8 cellular contexts compared by ENCODE assay signal in genomic region chr5:74684900-74685851, GRCh38. TPM values are rescaled to one million over a fixed set of nuclear protein-coding genes. Genes with fewer than 3 reads are reported as not detected.
DNase-seq lines count a peak whose midpoint lies in the region; ATAC-seq and TF ChIP-seq lines count a peak whose summit lies in the region.

Gene HEXB (plus strand): TSS chr5:74685233. CDS start chr5:74685261, 28 bp downstream.

- WGBS in esophagus, 2 donors: 3 to 4% methylated on average over 64 to 78 of the region's 78 CpGs

- H4K20me1 ChIP-seq in PC-9 (ENCODE audit: insufficient read depth): no peaks in the 10 kb centered on the region

- H3K79me2 ChIP-seq in PC-9 (ENCODE audit: low read depth): peaks cover 22% of the 10 kb centered on the region

- ATAC-seq in GM19452 (IDR thresholded peaks at IDR 0.05; ENCODE audit: unreplicated experiment): peak; percentile 76

- peaks cover 2% of the 10 kb centered on the region; the same call in 1 of the 2 replicates for H3F3A ChIP-seq in PC-9 (ENCODE audit: insufficient read depth, low read depth)

- no peaks in the 10 kb centered on the region for H3K9me2 ChIP-seq in PC-9 (ENCODE audit: insufficient read depth)

- H3K4me1 Mint-ChIP-seq in Calu3 (ENCODE audit: low read depth, unreplicated experiment): peaks cover 27% of the 10 kb centered on the region
- H3K4me1 Mint-ChIP-seq in activated T-cell treated with anti-CD3 and anti-CD28 coated beads, Interleukin-2, amount 50 U/mL, for 24 hours (ENCODE audit: low read depth): peaks cover 25% of the 10 kb centered on the region

- H3K4me2 ChIP-seq in PC-9: peak within 1 kb of the TSS; percentile 88

- TF ChIP-seq CTCF in Calu3 (IDR thresholded peaks at IDR 0.05; ENCODE audit: unreplicated experiment): no peak
- no peak for TF ChIP-seq CTCF in PC-9 (conservative IDR thresholded peaks at IDR 0.05)

- no TSS peak for BruUV-seq in Calu3 (replicated peaks; lab: Mats Ljungman, UMichigan)
- no TSS peak for BruUV-seq in PC-9 (replicated peaks; lab: Mats Ljungman, UMichigan)

- peak within 1 kb of the TSS; percentile 79 for H3K4me3 Mint-ChIP-seq in Calu3 (ENCODE audit: low read depth, unreplicated experiment)
- peak within 1 kb of the TSS; percentile 78 for H3K4me3 Mint-ChIP-seq in activated T-cell treated with anti-CD3 and anti-CD28 coated beads, Interleukin-2, amount 50 U/mL, for 24 hours

- H2AFZ ChIP-seq in PC-9: peak within 1 kb of the TSS; percentile 99

- H3K9ac ChIP-seq in mucosa of stomach (ENCODE audit: low read length): peak within 1 kb of the TSS; percentile 83

- intact Hi-C loops in Calu3 (cut with micrococcal nuclease; ENCODE audit: unreplicated experiment): no loop called here
- intact Hi-C loops in PC-9 (cut with micrococcal nuclease; ENCODE audit: unreplicated experiment): no loop called here

- peak; percentile 97 for DNase-seq in Calu3
- peak; percentile 87 for DNase-seq in HK-2 (ENCODE audit: unreplicated experiment)
- DNase-seq in PC-9: peak; percentile 78 to 91
- DNase-seq in activated T-cell treated with anti-CD3 and anti-CD28 coated beads, Interleukin-2, amount 50 U/mL, for 24 hours: peak; percentile 90
- DNase-seq in stimulated activated CD8-positive, alpha-beta memory T cell treated with anti-CD3 and anti-CD28 coated beads, Interleukin-4, amount 100 ng/mL, for 48 hours: peak; percentile 90

- H3K9me3 ChIP-seq in PC-9 (ENCODE audit: insufficient read depth, low read depth) (no peaks in the 10 kb centered on the region), esophagus (ENCODE audit: control insufficient read depth in 2 of 2, insufficient read depth in 1 of 2, low read depth in 1 of 2, low read length in 1 of 2) (no peaks in the 10 kb centered on the region), mucosa of stomach (ENCODE audit: control insufficient read depth, low read length) (no peaks in the 10 kb centered on the region)

- peaks cover 9% of the 10 kb centered on the region; the same call in 1 of the 2 replicates for H3K36me3 ChIP-seq in PC-9 (ENCODE audit: low read depth)
- no peaks in the 10 kb centered on the region for H3K36me3 ChIP-seq in esophagus (ENCODE audit: control insufficient read depth in 2 of 2, insufficient read depth in 2 of 2, low read length in 1 of 2)
- no peaks in the 10 kb centered on the region for H3K36me3 ChIP-seq in mucosa of stomach (ENCODE audit: control insufficient read depth, insufficient read depth, low read length)

- POLR2A ChIA-PET in PC-9 (lab: Charles Lee; ENCODE audit: unreplicated experiment): interaction anchor here (0.5 to 0.8 kb wide), 4 partner anchors 82 to 636 kb away, joined by 3 to 9 read pairs (median 4); partner anchors contain the start of genes GFM2 and NSA2

- H3K4me1 ChIP-seq in PC-9 (replicated peaks; ENCODE audit: insufficient read depth) (peaks cover 19% of the 10 kb centered on the region), esophagus (ENCODE audit: control insufficient read depth in 2 of 2, insufficient read depth in 2 of 2, low read length in 1 of 2) (peaks cover 0 to 7% of the 10 kb centered on the region in 2 donors), mucosa of stomach (ENCODE audit: control insufficient read depth, insufficient read depth, low read length) (peaks cover 16% of the 10 kb centered on the region)

- peak within 1 kb of the TSS; percentile 56 for H3K27ac Mint-ChIP-seq in Calu3 (ENCODE audit: unreplicated experiment)
- H3K27ac Mint-ChIP-seq in activated T-cell treated with anti-CD3 and anti-CD28 coated beads, Interleukin-2, amount 50 U/mL, for 24 hours: peak within 1 kb of the TSS; percentile 82

- peak within 1 kb of the TSS; percentile 52; the same call in 1 of the 2 replicates for H3K27ac ChIP-seq in PC-9
- H3K27ac ChIP-seq in esophagus (ENCODE audit: low read depth in 2 of 2, low read length in 1 of 2): peak within 1 kb of the TSS; percentile 63 to 72

- CTCF ChIA-PET in Calu3 (lab: Charles Lee): interaction anchor here (0.5 to 1.3 kb wide), 7 partner anchors 15 to 718 kb away, joined by 3 to 5 read pairs (median 4); no protein-coding TSS in a partner anchor
- CTCF ChIA-PET in PC-9 (lab: Charles Lee): interaction anchor here (1.1 kb wide), 1 partner anchor 783 kb away, joined by 3 read pairs; no protein-coding TSS in a partner anchor

- H3K27me3 Mint-ChIP-seq in Calu3 (ENCODE audit: unreplicated experiment): no peaks in the 10 kb centered on the region
- H3K27me3 Mint-ChIP-seq in activated T-cell treated with anti-CD3 and anti-CD28 coated beads, Interleukin-2, amount 50 U/mL, for 24 hours: no peaks in the 10 kb centered on the region

- no peaks in the 10 kb centered on the region for H3K9me3 Mint-ChIP-seq in Calu3 (ENCODE audit: low read depth, unreplicated experiment)
- no peaks in the 10 kb centered on the region for H3K9me3 Mint-ChIP-seq in activated T-cell treated with anti-CD3 and anti-CD28 coated beads, Interleukin-2, amount 50 U/mL, for 24 hours

- no peaks in the 10 kb centered on the region for H3K27me3 ChIP-seq in PC-9 (ENCODE audit: insufficient read depth, low read depth)
- no peaks in the 10 kb centered on the region for H3K27me3 ChIP-seq in esophagus (ENCODE audit: control insufficient read depth in 1 of 2, insufficient read depth in 2 of 2, low read length in 2 of 2)
- no peaks in the 10 kb centered on the region for H3K27me3 ChIP-seq in mucosa of stomach (ENCODE audit: control insufficient read depth, insufficient read depth, low read length)

- H3K36me3 Mint-ChIP-seq in Calu3 (ENCODE audit: insufficient read depth, unreplicated experiment): peaks cover 24% of the 10 kb centered on the region
- peaks cover 27% of the 10 kb centered on the region for H3K36me3 Mint-ChIP-seq in activated T-cell treated with anti-CD3 and anti-CD28 coated beads, Interleukin-2, amount 50 U/mL, for 24 hours (ENCODE audit: low read depth)

- H3K4me3 ChIP-seq in PC-9: peak within 1 kb of the TSS; percentile 78
- H3K4me3 ChIP-seq in esophagus (ENCODE audit: low read depth in 1 of 2, low read length in 2 of 2): peak within 1 kb of the TSS; percentile 93 to 96
- peak within 1 kb of the TSS; percentile 86 for H3K4me3 ChIP-seq in mucosa of stomach (ENCODE audit: low read length)

RNA-seq across cellular contexts. Expression of gene HEXB, which starts in this region (rescaled TPM):
- total RNA-seq in Calu3 (2022) (212 and 223 TPM in 2 replicates), PC-9 (2021) (84.6 and 92.3 TPM in 2 replicates)
- 10 to 100 TPM; 21.5 to 36.5 TPM for polyA plus RNA-seq in esophagus

Comparison
In these comparisons a context has a peak if more than half of its experiments do, and no peak if none do; other contexts are left out.
1. Peak in every context shown above with its lines: DNase-seq, ATAC-seq, H3K4me3 ChIP-seq and H3K27ac ChIP-seq.